19 cellular contexts compared by ENCODE assay signal in genomic region chr11:27459191-27459590, GRCh38.
"Had no signal": no experiment of that assay in that cellular context is flagged by ENCODE, and none has a peak within 500 bp of the region (broad histone marks: within the 10 kb centered on the region; RNA-seq: fewer than 3 reads in every experiment).

No MANE protein-coding gene starts in this region.

- H3K4me2 ChIP-seq: hepatocyte had no signal

- H3K4me3 Mint-ChIP-seq: naive thymus-derived CD4-positive, alpha-beta T cell; stimulated activated naive CD8-positive, alpha-beta T cell treated with anti-CD3 and anti-CD28 coated beads, Interleukin-15, amount 100 ng/mL, for 72 hours; T-helper 17 cell had no signal

- H3K4me1 ChIP-seq: lower lobe of right lung, testis had no signal

- DNase-seq: activated CD4-positive, alpha-beta T cell treated with anti-CD3 and anti-CD28 coated beads, Interleukin-2, amount 50 U/mL, for 1 hour; activated CD4-positive, CD25-positive, alpha-beta regulatory T cell; activated naive CD4-positive, alpha-beta T cell treated with anti-CD3 and anti-CD28 coated beads, Interleukin-2, amount 50 U/mL, for 16 hours; activated T-cell treated with anti-CD3 and anti-CD28 coated beads for 4 hours; adrenal gland; central memory CD4-positive, alpha-beta T cell; cortex of kidney; effector memory CD4-positive, alpha-beta T cell; kidney; lower lobe of right lung; naive thymus-derived CD4-positive, alpha-beta T cell; stimulated activated CD4-positive, alpha-beta T cell treated with anti-CD3 and anti-CD28 coated beads, Interleukin-15, amount 100 ng/mL, for 24 hours; stimulated activated CD4-positive, alpha-beta T cell treated with anti-CD3 and anti-CD28 coated beads, Interleukin-4, amount 100 ng/mL, for 24 hours; stimulated activated naive CD8-positive, alpha-beta T cell treated with anti-CD3 and anti-CD28 coated beads, Interleukin-15, amount 100 ng/mL, for 72 hours; T-helper 17 cell; testis had no signal

- H2AFZ ChIP-seq: hepatocyte had no signal

- H3K4me1 Mint-ChIP-seq: stimulated activated naive CD8-positive, alpha-beta T cell treated with anti-CD3 and anti-CD28 coated beads, Interleukin-15, amount 100 ng/mL, for 72 hours; T-helper 17 cell had no signal

- H3K4me3 ChIP-seq: adrenal gland, gastroesophageal sphincter, hepatocyte, lower lobe of right lung, testis had no signal

- H3K36me3 ChIP-seq: adrenal gland, gastroesophageal sphincter, lower lobe of right lung had no signal

- H3K9me3 Mint-ChIP-seq: stimulated activated naive CD8-positive, alpha-beta T cell treated with anti-CD3 and anti-CD28 coated beads, Interleukin-15, amount 100 ng/mL, for 72 hours had no signal

- H3K27me3 ChIP-seq: adrenal gland, gastroesophageal sphincter, hepatocyte, testis had no signal

- ATAC-seq: gastroesophageal sphincter; lower lobe of right lung; naive thymus-derived CD4-positive, alpha-beta T cell; stimulated activated naive CD8-positive, alpha-beta T cell treated with anti-CD3 and anti-CD28 coated beads, Interleukin-15, amount 100 ng/mL, for 72 hours; T-helper 17 cell had no signal

- H3K27ac ChIP-seq: adrenal gland, epithelial cell of prostate, gastroesophageal sphincter, hepatocyte, lower lobe of right lung, testis had no signal

- H3K27ac Mint-ChIP-seq: naive thymus-derived CD4-positive, alpha-beta T cell; stimulated activated naive CD8-positive, alpha-beta T cell treated with anti-CD3 and anti-CD28 coated beads, Interleukin-15, amount 100 ng/mL, for 72 hours; T-helper 17 cell had no signal

- H3K9me3 ChIP-seq: adrenal gland, gastroesophageal sphincter, lower lobe of right lung, testis had no signal
